ENCODE assay signal across 28 cellular contexts in the genomic region with DNA sequence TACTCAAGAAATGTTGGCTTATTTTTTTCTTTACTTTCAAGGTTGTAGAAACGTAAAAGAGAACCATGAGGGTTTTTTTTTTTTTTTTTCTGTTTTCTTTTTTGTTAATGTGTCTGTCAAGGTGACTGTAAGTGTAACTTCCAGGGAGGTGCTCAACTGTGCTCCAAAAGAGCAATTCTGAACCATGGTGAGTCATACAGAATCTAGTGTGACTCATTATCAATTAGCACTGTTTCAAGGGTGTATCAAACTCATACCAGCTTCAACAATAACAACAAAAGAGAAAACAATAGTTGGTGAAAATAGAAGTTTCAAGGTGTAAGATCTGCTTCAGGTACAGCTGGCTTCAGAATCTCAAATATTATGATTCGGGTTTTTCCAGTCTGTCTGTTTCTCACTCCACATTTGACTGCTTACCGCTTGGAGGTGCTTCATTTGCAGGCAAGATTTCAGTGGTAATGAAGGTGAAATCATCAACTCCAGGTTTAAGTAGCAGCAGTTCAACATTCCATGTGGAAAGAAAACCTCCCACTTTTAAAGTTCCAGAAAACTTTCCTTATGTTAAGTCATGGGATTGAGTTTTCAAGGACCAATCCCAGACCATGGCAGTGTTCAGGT.
DNase-seq lines count a peak whose midpoint lies in the region; ATAC-seq and TF ChIP-seq lines count a peak whose summit lies in the region.
"Had no signal": no experiment of that assay in that cellular context is flagged by ENCODE, and none has a peak within 500 bp of the region (broad histone marks: within the 10 kb centered on the region; RNA-seq: fewer than 3 reads in every experiment).

No MANE protein-coding gene starts in this region.

- DNase-seq in HT1080 (ENCODE audit: low read depth): peak; percentile 35
- peak; percentile 22 for DNase-seq in kidney glomerular epithelial cell (lab: John Stamatoyannopoulos, UW)
- DNase-seq in testis: no peak
- no peak for DNase-seq in HCEC 1CT
- DNase-seq in cerebellum (ENCODE audit: low spot score): no peak
- DNase-seq: activated naive CD4-positive, alpha-beta T cell treated with anti-CD3 and anti-CD28 coated beads for 36 hours; activated T-cell treated with anti-CD3 and anti-CD28 coated beads, Interleukin-2, amount 50 U/mL, for 4 hours; amniotic stem cell; COR-L47; cortex of kidney; hippocampal formation; immature natural killer cell; Kasumi-1; left lung; naive thymus-derived CD8-positive, alpha-beta T cell; NCI-H1694 treated with DMSO at 0.1 percent for 48 hours; NCI-H524 treated with DMSO at 0.1 percent for 48 hours; occipital lobe; stimulated activated naive B cell treated with anti-CD40 and anti-IgM and Interleukin-4, amounts not matched to agents 10 μg/mL and 1 μg/mL and 100 μg/mL, for 72 hours had no signal

- no peaks in the 10 kb centered on the region for H3K9me3 ChIP-seq in testis
- H3K9me3 ChIP-seq: BLaER1 treated with 17β-estradiol and CSF1 and Interleukin-3, amounts not matched to agents 10 nM and 100 nM; breast epithelium; gastroesophageal sphincter; left lung; vagina had no signal

- no peaks in the 10 kb centered on the region for H3K36me3 ChIP-seq in testis (ENCODE audit: low read depth, missing control alignments)
- H3K36me3 ChIP-seq: BLaER1 treated with 17β-estradiol and CSF1 and Interleukin-3, amounts not matched to agents 10 nM and 100 nM; breast epithelium; gastroesophageal sphincter; left lung; vagina had no signal

- ATAC-seq in GM18502 (IDR thresholded peaks at IDR 0.05; ENCODE audit: poor library complexity, unreplicated experiment) (peak; percentile 58), GM21717 (IDR thresholded peaks at IDR 0.05; ENCODE audit: unreplicated experiment) (peak; percentile 80), GM18907 (IDR thresholded peaks at IDR 0.05; ENCODE audit: unreplicated experiment) (no peak)
- ATAC-seq: activated T-cell treated with anti-CD3 and anti-CD28 coated beads, Interleukin-2, amount 50 U/mL, for 4 hours; gastroesophageal sphincter; HepG2; left lung; naive thymus-derived CD8-positive, alpha-beta T cell; stimulated activated naive B cell treated with anti-CD40 and anti-IgM and Interleukin-4, amounts not matched to agents 10 μg/mL and 1 μg/mL and 100 μg/mL, for 72 hours had no signal

- no peak for TF ChIP-seq CTCF in testis (IDR thresholded peaks at IDR 0.05)

- H3K27ac ChIP-seq in testis: no peak overlapping the region
- H3K27ac ChIP-seq: BLaER1 treated with 17β-estradiol and CSF1 and Interleukin-3, amounts not matched to agents 10 nM and 100 nM; breast epithelium; gastroesophageal sphincter; left lung; vagina had no signal

- H3K4me1 ChIP-seq in testis: no peaks in the 10 kb centered on the region
- H3K4me1 ChIP-seq: BLaER1 treated with 17β-estradiol and CSF1 and Interleukin-3, amounts not matched to agents 10 nM and 100 nM; breast epithelium; gastroesophageal sphincter; left lung; vagina had no signal

- WGBS in testis, 2 donors: 72 to 84% methylated on average over 3 of the region's 3 CpGs

- no peak overlapping the region for H3K4me3 ChIP-seq in testis
- H3K4me3 ChIP-seq: BLaER1 treated with 17β-estradiol and CSF1 and Interleukin-3, amounts not matched to agents 10 nM and 100 nM; breast epithelium; gastroesophageal sphincter; left lung; smooth muscle cell; vagina had no signal

- TF ChIP-seq POLR2A in testis (IDR thresholded peaks at IDR 0.05): no peak

- H3K27me3 ChIP-seq in testis: no peaks in the 10 kb centered on the region
- H3K27me3 ChIP-seq: BLaER1 treated with 17β-estradiol and CSF1 and Interleukin-3, amounts not matched to agents 10 nM and 100 nM; breast epithelium; gastroesophageal sphincter; left lung; vagina had no signal

- intact Hi-C loops in testis (cut with DNase I; ENCODE audit: low total_unique reads): no loop called here

Comparison
In these comparisons a context has a peak if more than half of its experiments do, and no peak if none do; other contexts are left out.
1. DNase-seq: peak in HT1080 (single experiment) and kidney glomerular epithelial cell (single experiment); none in testis (single experiment), HCEC 1CT (single experiment) and cerebellum (single experiment).